ENCODE assay signal across 25 cellular contexts in the genomic region with DNA sequence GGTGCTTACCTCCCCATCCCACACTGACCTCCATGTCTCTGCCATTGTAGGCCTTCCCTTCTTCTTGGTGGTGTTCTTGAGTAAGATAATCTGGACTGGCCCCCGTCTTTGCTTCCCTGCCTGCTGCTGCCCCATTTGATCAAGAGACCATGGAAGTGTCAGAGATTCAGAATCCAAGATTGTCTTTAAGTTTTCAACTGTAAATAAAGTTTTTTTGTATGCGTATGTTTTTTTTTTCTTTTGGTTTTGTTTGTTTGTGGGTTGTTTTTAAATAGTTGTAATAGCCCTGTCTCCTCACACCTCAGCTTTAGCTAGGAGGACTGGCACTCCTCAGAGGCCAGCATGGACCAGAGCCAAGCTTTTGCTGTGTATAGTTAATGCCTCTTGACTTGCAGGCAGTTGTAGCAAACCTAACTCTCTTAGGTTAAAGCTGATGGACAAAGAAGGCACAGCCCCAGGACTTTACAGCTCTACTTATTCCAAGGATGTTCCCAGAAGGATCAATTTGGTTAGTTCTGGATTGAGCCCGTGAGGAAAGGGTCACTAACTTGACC. TPM values are rescaled to one million over a fixed set of nuclear protein-coding genes. Genes with fewer than 3 reads are reported as not detected.
DNase-seq lines count a peak whose midpoint lies in the region; ATAC-seq and TF ChIP-seq lines count a peak whose summit lies in the region.
"Had no signal": no experiment of that assay in that cellular context is flagged by ENCODE, and none has a peak within 500 bp of the region (broad histone marks: within the 10 kb centered on the region; RNA-seq: fewer than 3 reads in every experiment).

No MANE protein-coding gene starts in this region.

- H3K27ac ChIP-seq in right atrium auricular region: peak overlapping the region in 1 of 2 donors; percentile 45
- no peak overlapping the region for H3K27ac ChIP-seq in upper lobe of right lung
- H3K27ac ChIP-seq: HL-60, PC-9, SK-N-MC had no signal

- H3K27me3 ChIP-seq in right atrium auricular region (no peaks in the 10 kb centered on the region), upper lobe of right lung (no peaks in the 10 kb centered on the region)

- intact Hi-C loops in Right ventricle myocardium superior (cut with DNase I): no loop called here
- intact Hi-C loops in left ventricle myocardium superior (cut with micrococcal nuclease): no loop called here
- intact Hi-C loops in upper lobe of right lung (cut with DNase I): no loop called here

- H3K4me1 ChIP-seq in right atrium auricular region (peaks cover 0 to 23% of the 10 kb centered on the region in 2 donors), upper lobe of right lung (peaks cover 16% of the 10 kb centered on the region)

- H3K9me3 ChIP-seq in right atrium auricular region (no peaks in the 10 kb centered on the region), upper lobe of right lung (no peaks in the 10 kb centered on the region)

- no peak overlapping the region for H3K4me3 Mint-ChIP-seq in effector memory CD8-positive, alpha-beta T cell
- H3K4me3 Mint-ChIP-seq: CD8-positive, alpha-beta T cell; IgD-negative memory B cell had no signal

- H3K36me3 ChIP-seq in right atrium auricular region (no peaks in the 10 kb centered on the region), upper lobe of right lung (peaks cover 7% of the 10 kb centered on the region)

- H3K27ac Mint-ChIP-seq in effector memory CD8-positive, alpha-beta T cell: peak overlapping the region; percentile 9 to 70
- H3K27ac Mint-ChIP-seq: IgD-negative memory B cell had no signal

- H3K9me3 Mint-ChIP-seq in effector memory CD8-positive, alpha-beta T cell: no peaks in the 10 kb centered on the region
- H3K9me3 Mint-ChIP-seq: CD8-positive, alpha-beta T cell; IgD-negative memory B cell had no signal

- no peak for TF ChIP-seq CTCF in right atrium auricular region (IDR thresholded peaks at IDR 0.05)
- no peak for TF ChIP-seq CTCF in upper lobe of right lung (IDR thresholded peaks at IDR 0.05)

- peaks cover 9 to 14% of the 10 kb centered on the region in 2 donors for H3K4me1 Mint-ChIP-seq in effector memory CD8-positive, alpha-beta T cell (ENCODE audit: low read depth in 2 of 2)

- DNase-seq in Right ventricle myocardium superior (peak; percentile 57), right atrium auricular region (ENCODE audit: low spot score) (no peak), left ventricle myocardium superior (peak; percentile 66), upper lobe of right lung (no peak), DMS153 treated with DMSO at 0.1 percent for 48 hours (lab: John Stamatoyannopoulos, UW; ENCODE audit: unreplicated experiment) (no peak), NCI-H1092 treated with DMSO at 0.1 percent for 48 hours (lab: John Stamatoyannopoulos, UW) (no peak)
- no peak for DNase-seq in effector memory CD8-positive, alpha-beta T cell
- DNase-seq in stimulated activated CD4-positive, alpha-beta T cell treated with anti-CD3 and anti-CD28 coated beads, Interleukin-4, amount 100 ng/mL, for 4 hours: no peak
- DNase-seq: C1 segment of cervical spinal cord; CD8-positive, alpha-beta T cell; DMS 273 treated with DMSO at 0.1 percent for 48 hours; DMS79 treated with DMSO at 0.1 percent for 48 hours; GF-D8; HCEC 1CT; NCI-H1105 treated with DMSO at 0.1 percent for 48 hours; NCI-H146; NCI-H2029; NCI-H446; NCI-H524 treated with DMSO at 0.1 percent for 48 hours; NCI-H774; PC-9; SHP77 had no signal

- ATAC-seq in Right ventricle myocardium superior (ENCODE audit: poor library complexity) (peak; percentile 46), left ventricle myocardium superior (peak; percentile 52), upper lobe of right lung (peak; percentile 12)
- ATAC-seq in effector memory CD8-positive, alpha-beta T cell (replicated peaks): no peak
- ATAC-seq: CD8-positive, alpha-beta T cell had no signal

- H3K4me3 ChIP-seq in right atrium auricular region: no peak overlapping the region
- no peak overlapping the region for H3K4me3 ChIP-seq in upper lobe of right lung
- H3K4me3 ChIP-seq: PC-9, SK-N-MC had no signal

- H3K27me3 Mint-ChIP-seq in effector memory CD8-positive, alpha-beta T cell: no peaks in the 10 kb centered on the region
- H3K27me3 Mint-ChIP-seq: IgD-negative memory B cell had no signal

- peaks cover 21% of the 10 kb centered on the region for H3K36me3 Mint-ChIP-seq in effector memory CD8-positive, alpha-beta T cell (ENCODE audit: insufficient read depth)

RNA-seq across cellular contexts. Expression of a gene that starts 5.6 kb away (rescaled TPM):
- total RNA-seq in Right ventricle myocardium superior (800 TPM), right atrium auricular region (100 to 1,000 TPM; 801 to 826 TPM), left ventricle myocardium superior (896 TPM), upper lobe of right lung (478 TPM)

RNA-seq across cellular contexts. Expression of a gene that starts 18.4 kb away (rescaled TPM):
- total RNA-seq in Right ventricle myocardium superior: 17.6 TPM
- 10 to 100 TPM; 18.2 to 24.9 TPM for total RNA-seq in right atrium auricular region
- total RNA-seq in left ventricle myocardium superior: 20.3 TPM
- total RNA-seq in upper lobe of right lung: 20.0 TPM

Comparison
In these comparisons a context has a peak if more than half of its experiments do, and no peak if none do; other contexts are left out.
1. DNase-seq: peak in Right ventricle myocardium superior (single experiment) and left ventricle myocardium superior (single experiment); none in right atrium auricular region (single experiment), effector memory CD8-positive, alpha-beta T cell (0 of 3), upper lobe of right lung (single experiment), DMS153 treated with DMSO at 0.1 percent for 48 hours (single experiment), stimulated activated CD4-positive, alpha-beta T cell treated with anti-CD3 and anti-CD28 coated beads, Interleukin-4, amount 100 ng/mL, for 4 hours (0 of 2) and NCI-H1092 treated with DMSO at 0.1 percent for 48 hours (single experiment).